8 cellular contexts compared by ENCODE assay signal in the genomic region with DNA sequence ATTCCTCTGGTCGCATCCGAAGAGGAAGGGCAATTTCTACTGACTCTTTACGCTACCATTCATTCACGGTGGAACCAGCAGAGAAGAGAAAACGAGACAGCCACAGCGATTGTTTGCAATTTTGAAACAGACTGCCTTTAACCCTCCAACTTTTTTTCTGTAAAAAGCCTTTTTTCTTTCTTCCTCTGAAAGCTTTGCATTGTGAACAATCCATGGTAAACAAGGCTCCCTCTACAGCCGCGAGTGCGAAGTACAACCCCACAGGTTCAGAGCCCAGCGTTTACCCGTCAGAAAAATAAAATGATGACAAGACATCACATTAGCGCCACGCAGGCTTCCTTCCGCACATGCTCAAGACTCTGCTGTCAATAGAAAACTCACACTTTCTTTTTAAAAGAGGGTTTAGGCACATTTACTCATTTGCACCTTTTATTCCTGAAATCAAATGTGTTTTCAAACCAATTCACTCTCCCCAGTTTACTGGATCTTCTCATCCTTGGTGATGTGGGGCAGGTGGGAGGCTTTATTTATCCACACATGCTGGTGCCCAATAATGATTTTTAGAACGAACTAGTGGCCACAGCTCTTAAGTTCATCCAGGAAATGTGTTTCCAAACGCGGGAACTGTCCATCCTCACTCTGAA.
A peak's percentile ranks its signal among the peaks of the same experiment; 100 is the strongest.
DNase-seq lines count a peak whose midpoint lies in the region; ATAC-seq and TF ChIP-seq lines count a peak whose summit lies in the region.

No MANE protein-coding gene starts in this region.

- H3K4me2 ChIP-seq in MM.1S (ENCODE audit: low read depth, low read length) = peak overlapping the region; percentile 96

- peak overlapping the region; percentile 79 for H3K4me3 ChIP-seq in MM.1S (ENCODE audit: low read length)

- peak in 11 of 14 donors; percentile 28 to 83 (median 57) for DNase-seq in C1 segment of cervical spinal cord (lab: John Stamatoyannopoulos, UW)
- DNase-seq in MM.1S = peak; percentile 92
- DNase-seq in SIG-M5 treated with dmso at 0.1 percent for 504 hours (lab: John Stamatoyannopoulos, UW; ENCODE audit: unreplicated experiment) = peak; percentile 92
- peak; percentile 64 for DNase-seq in activated gamma-delta T cell treated with anti-CD3 and anti-CD28 coated beads, Interleukin-2, amount 50 U/mL, for 16 hours (ENCODE audit: low read depth)
- DNase-seq in foreskin melanocyte = peak; percentile 92
- peak; percentile 38 for DNase-seq in non-pigmented ciliary epithelial cell (ENCODE audit: low read depth)
- peak; percentile 98 for DNase-seq in superior temporal gyrus (ENCODE audit: extremely low spot score)

- peak; percentile 81 for TF ChIP-seq CTCF in MM.1S (IDR thresholded peaks at IDR 0.05; ENCODE audit: low read length)

- H3K36me3 ChIP-seq in MM.1S (replicated peaks; ENCODE audit: insufficient read depth, low read length) = no peaks in the 10 kb centered on the region

- H3K9me3 ChIP-seq in MM.1S (replicated peaks; ENCODE audit: insufficient read depth, low read length) = no peaks in the 10 kb centered on the region

- no peaks in the 10 kb centered on the region for H3K9me2 ChIP-seq in MM.1S (replicated peaks; ENCODE audit: insufficient read depth, low read length)

- peaks cover 6% of the 10 kb centered on the region; the same call in 1 of the 2 replicates for H3K4me1 ChIP-seq in MM.1S (ENCODE audit: low read length)

- peak overlapping the region; percentile 48; the same call in 1 of the 2 replicates for H3K27ac ChIP-seq in MM.1S (ENCODE audit: low read length)

- H3F3A ChIP-seq in MM.1S (ENCODE audit: insufficient read depth, low read length) = peaks cover 12% of the 10 kb centered on the region

- ATAC-seq in GM21390 (IDR thresholded peaks at IDR 0.05; ENCODE audit: unreplicated experiment) = peak; percentile 70

- peak overlapping the region; percentile 64; the same call in 1 of the 2 replicates for H3K9ac ChIP-seq in MM.1S (ENCODE audit: low read length)

- no peaks in the 10 kb centered on the region for H3K79me2 ChIP-seq in MM.1S (ENCODE audit: low read length)

- no peaks in the 10 kb centered on the region for H3K27me3 ChIP-seq in MM.1S (replicated peaks; ENCODE audit: insufficient read depth, low read length)

- H2AFZ ChIP-seq in MM.1S (ENCODE audit: low read length) = peak overlapping the region; percentile 39

- no peaks in the 10 kb centered on the region for H4K20me1 ChIP-seq in MM.1S (ENCODE audit: insufficient read depth, low read length)

Comparison
In these comparisons a context has a peak if more than half of its experiments do, and no peak if none do; other contexts are left out.
1. Peak in every context shown above with its lines: DNase-seq, ATAC-seq, H3K4me3 ChIP-seq and H3K27ac ChIP-seq.
2. DNase-seq: peak in every context shown above with its lines; median percentile 98 in superior temporal gyrus; 92 in MM.1S; 92 in SIG-M5 treated with dmso at 0.1 percent for 504 hours; 92 in foreskin melanocyte; 64 in activated gamma-delta T cell treated with anti-CD3 and anti-CD28 coated beads, Interleukin-2, amount 50 U/mL, for 16 hours; 57 in C1 segment of cervical spinal cord; 38 in non-pigmented ciliary epithelial cell.